ENCODE assay signal across 21 cellular contexts in the genomic region with DNA sequence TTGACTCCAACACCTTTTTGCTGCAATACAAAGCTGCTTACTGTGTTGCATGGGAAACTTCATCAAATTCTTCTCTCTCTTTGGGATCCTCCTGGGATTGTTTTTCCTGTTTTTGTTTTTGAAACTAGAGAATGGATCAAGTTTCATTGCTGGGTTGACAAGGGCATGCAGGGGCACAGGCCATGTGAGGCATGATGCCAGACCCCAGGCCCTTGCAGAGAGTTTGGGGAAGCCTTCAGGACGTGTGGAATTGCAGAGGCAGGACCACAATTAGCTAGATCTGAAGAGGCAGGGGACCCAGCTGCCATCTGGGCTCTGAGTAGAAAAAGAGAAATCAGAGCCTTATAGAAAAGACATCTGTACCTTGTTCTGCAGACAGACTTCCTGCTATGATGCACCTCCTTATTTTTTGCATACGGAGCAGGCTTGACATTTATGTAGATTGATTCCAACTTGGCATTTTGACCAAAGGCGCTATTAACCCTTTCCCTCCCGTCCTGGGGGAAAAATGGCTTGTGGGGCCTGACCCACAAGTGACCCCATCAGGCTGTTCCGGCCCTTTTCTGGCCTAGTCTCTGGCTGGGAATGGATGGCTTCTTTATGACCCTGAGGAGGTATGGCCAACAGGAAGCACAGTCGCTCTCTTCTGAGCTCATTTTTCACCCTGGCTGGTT. TPM values are rescaled to one million over a fixed set of nuclear protein-coding genes. Genes with fewer than 3 reads are reported as not detected.
DNase-seq lines count a peak whose midpoint lies in the region; ATAC-seq and TF ChIP-seq lines count a peak whose summit lies in the region.
"Had no signal": no experiment of that assay in that cellular context is flagged by ENCODE, and none has a peak within 500 bp of the region (broad histone marks: within the 10 kb centered on the region; RNA-seq: fewer than 3 reads in every experiment).

No MANE protein-coding gene starts in this region.

- H3K27ac Mint-ChIP-seq in activated CD4-positive, alpha-beta T cell treated with anti-CD3 and anti-CD28 coated beads for 36 hours: no peak overlapping the region
- H3K27ac Mint-ChIP-seq: T-helper 2 cell treated with Interferon-gamma antibody and Interleukin-4, amounts not matched to agents 5 μg/mL and 100 μg/mL, for 36 hours had no signal

- peak overlapping the region in 10 of 11 experiments; percentile 6 to 54 (median 40); a peak in 16 of 22 replicates for H3K4me2 ChIP-seq in BLaER1 treated with 17β-estradiol and CSF1 and Interleukin-3, amounts not matched to agents 10 nM and 100 nM
- H3K4me2 ChIP-seq: hepatocyte had no signal

- H3K9me3 ChIP-seq in BLaER1 treated with 17β-estradiol and CSF1 and Interleukin-3, amounts not matched to agents 10 nM and 100 nM (replicated peaks in 1 of 11): peaks cover 0 to 4% (median 0%) of the 10 kb centered on the region in 11 experiments; a peak in 2 of 22 replicates
- no peaks in the 10 kb centered on the region for H3K9me3 ChIP-seq in body of pancreas
- H3K9me3 ChIP-seq: mucosa of descending colon, uterus had no signal

- no peak overlapping the region for H3K4me3 ChIP-seq in BLaER1 treated with 17β-estradiol and CSF1 and Interleukin-3, amounts not matched to agents 10 nM and 100 nM
- no peak overlapping the region for H3K4me3 ChIP-seq in Jurkat, Clone E6-1 (ENCODE audit: low read length)
- no peak overlapping the region for H3K4me3 ChIP-seq in body of pancreas
- H3K4me3 ChIP-seq: hepatocyte, mucosa of descending colon, uterus had no signal

- no peak for TF ChIP-seq POLR2A in body of pancreas (IDR thresholded peaks at IDR 0.05)

- POLR2A ChIA-PET in activated CD4-positive, alpha-beta T cell treated with anti-CD3 and anti-CD28 coated beads for 36 hours (lab: Charles Lee): no interaction called here

- TF ChIP-seq CTCF in body of pancreas (IDR thresholded peaks at IDR 0.05): no peak

- DNase-seq in Jurkat, Clone E6-1 (ENCODE audit: low read depth, low spot score): peak; percentile 25
- peak; percentile 59 for DNase-seq in SK-N-DZ (ENCODE audit: low spot score)
- DNase-seq in myocyte (ENCODE audit: low read depth): peak; percentile 37
- DNase-seq in activated CD4-positive, alpha-beta T cell treated with anti-CD3 and anti-CD28 coated beads, Interleukin-2, amount 50 U/mL, for 1 hour: no peak
- no peak for DNase-seq in body of pancreas
- no peak for DNase-seq in activated CD4-positive, alpha-beta T cell treated with anti-CD3 and anti-CD28 coated beads for 36 hours
- DNase-seq: activated T-cell treated with anti-CD3 and anti-CD28 coated beads, Interleukin-2, amount 50 U/mL, for 1 hour; effector CD4-positive, alpha-beta T cell; kidney glomerular epithelial cell; mucosa of descending colon; NCI-H187; SHP77 treated with DMSO at 0.1 percent for 48 hours; stimulated activated naive CD4-positive, alpha-beta T cell treated with Interleukin-2 at 50 U/mL for 16 hours; uterus had no signal

- no peak overlapping the region for H3K9ac ChIP-seq in BLaER1 treated with 17β-estradiol and CSF1 and Interleukin-3, amounts not matched to agents 10 nM and 100 nM

- peaks cover 4% of the 10 kb centered on the region for H3K4me1 Mint-ChIP-seq in activated CD4-positive, alpha-beta T cell treated with anti-CD3 and anti-CD28 coated beads for 36 hours

- no peak overlapping the region for H3K27ac ChIP-seq in BLaER1 treated with 17β-estradiol and CSF1 and Interleukin-3, amounts not matched to agents 10 nM and 100 nM
- H3K27ac ChIP-seq in body of pancreas: no peak overlapping the region
- H3K27ac ChIP-seq: hepatocyte, uterus had no signal

- H4K20me1 ChIP-seq in BLaER1 treated with 17β-estradiol and CSF1 and Interleukin-3, amounts not matched to agents 10 nM and 100 nM: no peaks in the 10 kb centered on the region

- H3K9me3 Mint-ChIP-seq in activated CD4-positive, alpha-beta T cell treated with anti-CD3 and anti-CD28 coated beads for 36 hours (ENCODE audit: low read depth): no peaks in the 10 kb centered on the region
- H3K9me3 Mint-ChIP-seq: activated naive CD4-positive, alpha-beta T cell treated with anti-CD3 and anti-CD28 coated beads, Interleukin-2, amount 50 U/mL, for 72 hours; T-helper 2 cell treated with Interferon-gamma antibody and Interleukin-4, amounts not matched to agents 5 μg/mL and 100 μg/mL, for 36 hours had no signal

- H3K27me3 ChIP-seq in BLaER1 treated with 17β-estradiol and CSF1 and Interleukin-3, amounts not matched to agents 10 nM and 100 nM: no peaks in the 10 kb centered on the region
- H3K27me3 ChIP-seq in body of pancreas: no peaks in the 10 kb centered on the region
- H3K27me3 ChIP-seq: hepatocyte, uterus had no signal

- WGBS in body of pancreas, 2 donors: 21 to 27% methylated on average over 6 of the region's 6 CpGs

- H3K4me3 Mint-ChIP-seq in activated CD4-positive, alpha-beta T cell treated with anti-CD3 and anti-CD28 coated beads for 36 hours: no peak overlapping the region
- H3K4me3 Mint-ChIP-seq: T-helper 2 cell treated with Interferon-gamma antibody and Interleukin-4, amounts not matched to agents 5 μg/mL and 100 μg/mL, for 36 hours had no signal

- no peak for ATAC-seq in HG02798 (IDR thresholded peaks at IDR 0.05; ENCODE audit: poor library complexity, unreplicated experiment)
- no peak for ATAC-seq in body of pancreas
- ATAC-seq in activated CD4-positive, alpha-beta T cell treated with anti-CD3 and anti-CD28 coated beads for 36 hours: no peak
- ATAC-seq: activated naive CD4-positive, alpha-beta T cell treated with anti-CD3 and anti-CD28 coated beads, Interleukin-2, amount 50 U/mL, for 72 hours had no signal

- intact Hi-C loops in body of pancreas (cut with DNase I): no loop called here
- intact Hi-C loops in activated CD4-positive, alpha-beta T cell treated with anti-CD3 and anti-CD28 coated beads for 36 hours (cut with DNase I, micrococcal nuclease): no loop called here

- H3K4me1 ChIP-seq in BLaER1 treated with 17β-estradiol and CSF1 and Interleukin-3, amounts not matched to agents 10 nM and 100 nM: peaks cover 33 to 48% (median 43%) of the 10 kb centered on the region in 10 experiments
- H3K4me1 ChIP-seq in body of pancreas: no peaks in the 10 kb centered on the region
- H3K4me1 ChIP-seq: uterus had no signal

- H3K27me3 Mint-ChIP-seq in activated CD4-positive, alpha-beta T cell treated with anti-CD3 and anti-CD28 coated beads for 36 hours: no peaks in the 10 kb centered on the region

- CTCF ChIA-PET in activated CD4-positive, alpha-beta T cell treated with anti-CD3 and anti-CD28 coated beads for 36 hours (lab: Charles Lee): interaction anchor here (0.7 to 1.2 kb wide), 4 partner anchors 9 to 80 kb away, joined by 3 read pairs; no protein-coding TSS in a partner anchor

- no peaks in the 10 kb centered on the region for H3K36me3 Mint-ChIP-seq in activated CD4-positive, alpha-beta T cell treated with anti-CD3 and anti-CD28 coated beads for 36 hours (ENCODE audit: low read depth)
- H3K36me3 Mint-ChIP-seq: activated naive CD4-positive, alpha-beta T cell treated with anti-CD3 and anti-CD28 coated beads, Interleukin-2, amount 50 U/mL, for 72 hours had no signal

- H3K36me3 ChIP-seq in BLaER1 treated with 17β-estradiol and CSF1 and Interleukin-3, amounts not matched to agents 10 nM and 100 nM: no peaks in the 10 kb centered on the region
- H3K36me3 ChIP-seq in body of pancreas (replicated peaks in 1 of 2; ENCODE audit: insufficient read depth in 1 of 2, low read depth in 2 of 2): no peaks in the 10 kb centered on the region
- H3K36me3 ChIP-seq: uterus had no signal

RNA-seq across cellular contexts. Expression of gene CHRNB4, which starts 44.3 kb away (rescaled TPM):
- polyA plus RNA-seq in Jurkat, Clone E6-1 (2012; ENCODE audit: insufficient read depth, insufficient read length): not detected
- 38.0 and 38.9 TPM in 2 replicates for polyA plus RNA-seq in SK-N-DZ (2014; cell fraction: cytosol; rRNA removed)
- 18.3 and 33.6 TPM in 2 replicates for polyA plus RNA-seq in SK-N-DZ (2014; cell fraction: nucleus; rRNA removed)
- total RNA-seq in myocyte (not detected in 2 replicates), body of pancreas (not detected)
- not detected for polyA plus RNA-seq in myocyte (2012)
- not detected for total RNA-seq in activated CD4-positive, alpha-beta T cell treated with anti-CD3 and anti-CD28 coated beads for 36 hours
- total RNA-seq: activated naive CD4-positive, alpha-beta T cell treated with anti-CD3 and anti-CD28 coated beads, Interleukin-2, amount 50 U/mL, for 72 hours; bronchial epithelial cell; hepatocyte; osteoblast had no signal

Comparison
In these comparisons a context has a peak if more than half of its experiments do, and no peak if none do; other contexts are left out.
1. DNase-seq: peak in Jurkat, Clone E6-1 (single experiment), SK-N-DZ (single experiment) and myocyte (single experiment); none in activated CD4-positive, alpha-beta T cell treated with anti-CD3 and anti-CD28 coated beads, Interleukin-2, amount 50 U/mL, for 1 hour (single experiment), body of pancreas (0 of 4) and activated CD4-positive, alpha-beta T cell treated with anti-CD3 and anti-CD28 coated beads for 36 hours (single experiment).